In the genomic region with DNA sequence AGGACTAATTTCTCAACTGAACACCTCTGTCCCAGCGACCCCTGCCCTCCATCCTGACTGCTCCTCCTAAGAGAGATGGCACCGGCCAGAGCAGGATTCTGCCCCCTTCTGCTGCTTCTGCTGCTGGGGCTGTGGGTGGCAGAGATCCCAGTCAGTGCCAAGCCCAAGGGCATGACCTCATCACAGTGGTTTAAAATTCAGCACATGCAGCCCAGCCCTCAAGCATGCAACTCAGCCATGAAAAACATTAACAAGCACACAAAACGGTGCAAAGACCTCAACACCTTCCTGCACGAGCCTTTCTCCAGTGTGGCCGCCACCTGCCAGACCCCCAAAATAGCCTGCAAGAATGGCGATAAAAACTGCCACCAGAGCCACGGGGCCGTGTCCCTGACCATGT, we compare ENCODE assay signal across 19 cellular contexts. TPM values are rescaled to one million over a fixed set of nuclear protein-coding genes. Genes with fewer than 3 reads are reported as not detected.
DNase-seq lines count a peak whose midpoint lies in the region; ATAC-seq, FAIRE-seq and TF ChIP-seq lines count a peak whose summit lies in the region.
"Had no signal": no experiment of that assay in that cellular context is flagged by ENCODE, and none has a peak within 500 bp of the region (broad histone marks: within the 10 kb centered on the region; RNA-seq: fewer than 3 reads in every experiment).

No MANE protein-coding gene starts in this region.

- H3K9ac ChIP-seq in skeletal muscle tissue (ENCODE audit: low read depth in 1 of 3, low read length in 3 of 3): peak overlapping the region in 1 of 3 donors; percentile 41

- 20% methylated on average over 1 of the region's 8 CpGs for WGBS in right lobe of liver (ENCODE audit: insufficient coverage, low coverage, low lambda C conversion rate, missing lambda C conversion rate)
- WGBS in small intestine, 3 donors: 62 to 67% (median 65%) methylated on average over 8 of the region's 8 CpGs

- no peaks in the 10 kb centered on the region for H3K36me3 ChIP-seq in right lobe of liver
- no peaks in the 10 kb centered on the region for H3K36me3 ChIP-seq in skeletal muscle tissue (ENCODE audit: control insufficient read depth in 3 of 3, insufficient read depth in 3 of 3, low read length in 3 of 3)
- H3K36me3 ChIP-seq in small intestine (ENCODE audit: control insufficient read depth in 2 of 2, insufficient read depth in 2 of 2, low read length in 2 of 2): no peaks in the 10 kb centered on the region
- H3K36me3 ChIP-seq: neutrophil, stomach had no signal

- ATAC-seq in right lobe of liver: peak; percentile 41 to 52 (median 48)
- ATAC-seq in HG02798 (IDR thresholded peaks at IDR 0.05; ENCODE audit: poor library complexity, unreplicated experiment): no peak
- no peak for ATAC-seq in HG03354 (IDR thresholded peaks at IDR 0.05; ENCODE audit: poor library complexity, severe bottlenecking, unreplicated experiment)
- ATAC-seq: activated CD4-positive, CD25-positive, alpha-beta regulatory T cell treated with anti-CD3 and anti-CD28 coated beads, Interleukin-2, amount 50 U/mL, for 24 hours had no signal

- no peak for TF ChIP-seq CTCF in right lobe of liver (IDR thresholded peaks at IDR 0.05)

- H3K9me3 ChIP-seq in right lobe of liver (no peaks in the 10 kb centered on the region), skeletal muscle tissue (ENCODE audit: control insufficient read depth in 3 of 3, low read length in 3 of 3) (no peaks in the 10 kb centered on the region), small intestine (ENCODE audit: control insufficient read depth, low read depth) (no peaks in the 10 kb centered on the region)
- H3K9me3 ChIP-seq: neutrophil, stomach had no signal

- no peak for TF ChIP-seq POLR2A in right lobe of liver (IDR thresholded peaks at IDR 0.05)

- peak overlapping the region in 2 of 3 donors; percentile 0 to 17 for H3K4me3 ChIP-seq in right lobe of liver
- no peak overlapping the region for H3K4me3 ChIP-seq in skeletal muscle tissue (ENCODE audit: low read length in 3 of 3)
- H3K4me3 ChIP-seq in small intestine (ENCODE audit: low read depth in 1 of 2, low read length in 2 of 2): no peak overlapping the region
- H3K4me3 ChIP-seq: stomach had no signal

- no peak for FAIRE-seq in small intestine (lab: Jason Lieb, UNC)

- peak overlapping the region; percentile 82 for H3K27ac ChIP-seq in caudate nucleus (ENCODE audit: low read depth, low read length)
- H3K27ac ChIP-seq in right lobe of liver: peak overlapping the region; percentile 29 to 61 (median 57)
- peak overlapping the region; percentile 11 for H3K27ac ChIP-seq in skeletal muscle tissue (ENCODE audit: low read depth, low read length)
- H3K27ac ChIP-seq in small intestine (ENCODE audit: low read depth in 1 of 2, low read length in 1 of 2): no peak overlapping the region
- H3K27ac ChIP-seq: neutrophil had no signal

- H3K4me1 ChIP-seq in right lobe of liver: peaks cover 2 to 93% (median 31%) of the 10 kb centered on the region in 4 donors
- peaks cover 48 to 73% (median 62%) of the 10 kb centered on the region in 3 donors for H3K4me1 ChIP-seq in skeletal muscle tissue (ENCODE audit: control insufficient read depth in 3 of 3, insufficient read depth in 3 of 3, low read length in 3 of 3)
- peaks cover 0 to 5% of the 10 kb centered on the region in 2 donors for H3K4me1 ChIP-seq in small intestine (ENCODE audit: control insufficient read depth in 2 of 2, insufficient read depth in 1 of 2, low read depth in 1 of 2, low read length in 1 of 2)

- intact Hi-C loops in right lobe of liver (cut with DNase I): no loop called here

- no peaks in the 10 kb centered on the region for H3K27me3 ChIP-seq in right lobe of liver
- H3K27me3 ChIP-seq in skeletal muscle tissue (ENCODE audit: control insufficient read depth in 3 of 3, insufficient read depth in 3 of 3, low read length in 3 of 3): no peaks in the 10 kb centered on the region
- H3K27me3 ChIP-seq in small intestine (ENCODE audit: control insufficient read depth in 2 of 2, insufficient read depth in 2 of 2, low read length in 2 of 2): no peaks in the 10 kb centered on the region
- H3K27me3 ChIP-seq: stomach had no signal

- peak; percentile 25 for DNase-seq in RPMI7951 (ENCODE audit: low read depth)
- peak in 54 of 61 donors; percentile 2 to 77 (median 48) for DNase-seq in caudate nucleus (lab: John Stamatoyannopoulos, UW)
- DNase-seq in right lobe of liver: peak; percentile 60 to 75 (median 70)
- no peak for DNase-seq in small intestine
- DNase-seq: effector CD4-positive, alpha-beta T cell; HFFc6; IMR-90; mesendoderm; NCI-H2171 treated with DMSO at 0.1 percent for 48 hours; NCI-H82; stimulated activated CD4-positive, alpha-beta T cell treated with anti-CD3 and anti-CD28 coated beads, Interleukin-12 subunit alpha, Interleukin-12 subunit beta, amount 100 ng/mL, for 4 hours; stomach; T-helper 2 cell had no signal

RNA-seq across cellular contexts. Expression of a gene that starts 0.8 kb away (rescaled TPM):
- total RNA-seq in RPMI7951 (2014; rRNA removed; shearing (Covaris generic)): not detected in 2 replicates
- total RNA-seq in right lobe of liver (under 1 TPM in 3 of 6 experiments, not detected in 3; 0.18 to 0.31 (median 0.22) TPM), skeletal muscle tissue (not detected)
- under 1 TPM in 1 of 3 donors, not detected in 2; 0.04 TPM for polyA plus RNA-seq in small intestine
- total RNA-seq: HFFc6, IMR-90 had no signal
- polyA plus RNA-seq: BJ, IMR-90 had no signal

RNA-seq across cellular contexts. Expression of a gene that starts 8.3 kb away (rescaled TPM):
- not detected in 2 replicates for total RNA-seq in RPMI7951 (2014; rRNA removed; shearing (Covaris generic))
- total RNA-seq in right lobe of liver (not detected), skeletal muscle tissue (not detected)
- not detected for polyA plus RNA-seq in small intestine
- total RNA-seq: HFFc6, IMR-90 had no signal
- polyA plus RNA-seq: BJ, IMR-90, stomach had no signal

RNA-seq across cellular contexts. Expression of a gene that starts 12.9 kb away (rescaled TPM):
- total RNA-seq in RPMI7951 (2014; rRNA removed; shearing (Covaris generic)): not detected in 2 replicates
- 1 to 10 TPM in 3 of 6 experiments, under 1 TPM in 3; 0.24 to 3.4 (median 1.6) TPM for total RNA-seq in right lobe of liver
- not detected for total RNA-seq in skeletal muscle tissue
- under 1 TPM in 1 of 3 donors, not detected in 2; 0.34 TPM for polyA plus RNA-seq in small intestine
- total RNA-seq: HFFc6, IMR-90, stomach had no signal
- polyA plus RNA-seq: BJ, IMR-90 had no signal

RNA-seq across cellular contexts. Expression of a gene that starts 14.7 kb away (rescaled TPM):
- not detected in 2 replicates for total RNA-seq in RPMI7951 (2014; rRNA removed; shearing (Covaris generic))
- total RNA-seq in right lobe of liver (not detected), skeletal muscle tissue (not detected)
- polyA plus RNA-seq in small intestine: not detected
- total RNA-seq: HFFc6, IMR-90, stomach had no signal
- polyA plus RNA-seq: BJ, IMR-90, stomach had no signal

RNA-seq across cellular contexts. Expression of a gene that starts 18.1 kb away (rescaled TPM):
- total RNA-seq in RPMI7951 (2014; rRNA removed; shearing (Covaris generic)): 0.96 and 2.1 TPM in 2 replicates
- 100 to 1,000 TPM in 5 of 6 experiments, 10 to 100 TPM in 1; 92.2 to 255 (median 192) TPM for total RNA-seq in right lobe of liver
- total RNA-seq in skeletal muscle tissue: 162 TPM
- 100 to 1,000 TPM in 1 of 3 donors, 10 to 100 TPM in 2; 44.5 to 129 (median 88.1) TPM for polyA plus RNA-seq in small intestine

Comparison
In these comparisons a context has a peak if more than half of its experiments do, and no peak if none do; other contexts are left out.
1. H3K27ac ChIP-seq: peak in caudate nucleus (single experiment), right lobe of liver (3 of 3) and skeletal muscle tissue (single experiment); none in small intestine (0 of 2).
2. ATAC-seq: peak in right lobe of liver (4 of 4); none in HG02798 (single experiment) and HG03354 (single experiment).
3. H3K4me3 ChIP-seq: peak in right lobe of liver (2 of 3); none in skeletal muscle tissue (0 of 3) and small intestine (0 of 2).